In genomic region chr10:107496594-107496993, GRCh38 we compare ENCODE assay signal across 22 cellular contexts.
DNase-seq lines count a peak whose midpoint lies in the region; ATAC-seq and TF ChIP-seq lines count a peak whose summit lies in the region.
"Had no signal": no experiment of that assay in that cellular context is flagged by ENCODE, and none has a peak within 500 bp of the region (broad histone marks: within the 10 kb centered on the region; RNA-seq: fewer than 3 reads in every experiment).

No MANE protein-coding gene starts in this region.

- no peaks in the 10 kb centered on the region for H3K4me1 ChIP-seq in PC-9 (replicated peaks; ENCODE audit: insufficient read depth)
- no peaks in the 10 kb centered on the region for H3K4me1 ChIP-seq in OCI-LY7 (ENCODE audit: insufficient read depth, low read length, poor library complexity, severe bottlenecking)

- POLR2A ChIA-PET in PC-9 (lab: Charles Lee; ENCODE audit: unreplicated experiment) = no interaction called here
- POLR2A ChIA-PET in OCI-LY7 (lab: Charles Lee) = no interaction called here

- no peaks in the 10 kb centered on the region for H3K36me3 ChIP-seq in PC-9 (ENCODE audit: low read depth)
- H3K36me3 ChIP-seq in OCI-LY7 (ENCODE audit: insufficient read depth, low read length) = no peaks in the 10 kb centered on the region
- H3K36me3 ChIP-seq: MG63 had no signal

- H3K4me2 ChIP-seq in PC-9 = no peak overlapping the region
- no peak overlapping the region for H3K4me2 ChIP-seq in OCI-LY7 (ENCODE audit: low read length)

- H3K27ac ChIP-seq in PC-9 (no peak overlapping the region), OCI-LY7 (ENCODE audit: low read depth, low read length, poor library complexity, severe bottlenecking) (no peak overlapping the region)
- H3K27ac ChIP-seq: C4-2B had no signal

- no peaks in the 10 kb centered on the region for H3K9me2 ChIP-seq in PC-9 (ENCODE audit: insufficient read depth)
- no peaks in the 10 kb centered on the region for H3K9me2 ChIP-seq in OCI-LY7 (ENCODE audit: insufficient read depth, low read length)

- no peaks in the 10 kb centered on the region for H4K20me1 ChIP-seq in PC-9 (ENCODE audit: insufficient read depth)
- no peaks in the 10 kb centered on the region for H4K20me1 ChIP-seq in OCI-LY7 (ENCODE audit: insufficient read depth, low read length)

- H3K27me3 ChIP-seq in PC-9 (ENCODE audit: insufficient read depth, low read depth) = no peaks in the 10 kb centered on the region
- H3K27me3 ChIP-seq: MG63 had no signal

- H3F3A ChIP-seq in PC-9 (ENCODE audit: insufficient read depth, low read depth) = no peaks in the 10 kb centered on the region

- intact Hi-C loops in PC-9 (cut with micrococcal nuclease; ENCODE audit: unreplicated experiment) = no loop called here
- intact Hi-C loops in OCI-LY7 (cut with micrococcal nuclease; ENCODE audit: unreplicated experiment) = no loop called here

- no peak for TF ChIP-seq CTCF in cardiac fibroblast (IDR thresholded peaks at IDR 0.05; ENCODE audit: low read depth, low read length)
- no peak for TF ChIP-seq CTCF in PC-9 (conservative IDR thresholded peaks at IDR 0.05)
- TF ChIP-seq CTCF in OCI-LY7 (conservative IDR thresholded peaks at IDR 0.05; ENCODE audit: low read length) = no peak

- DNase-seq in A172 (ENCODE audit: low spot score) = peak; percentile 71
- peak; percentile 22 for DNase-seq in LHCN-M2 (ENCODE audit: low read depth)
- DNase-seq in cardiac fibroblast (ENCODE audit: low read depth in 2 of 2) = peak; percentile 2 to 46
- peak; percentile 95 for DNase-seq in foreskin melanocyte
- no peak for DNase-seq in PC-9
- no peak for DNase-seq in SIG-M5 (lab: John Stamatoyannopoulos, UW)
- no peak for DNase-seq in OCI-LY7 (ENCODE audit: low spot score)
- DNase-seq: 8988T; CD8-positive, alpha-beta memory T cell; EL; H7; MG63; NCI-H1417; NCI-H1694 treated with DMSO at 0.1 percent for 48 hours; NCI-H2107; NCI-H446 treated with DMSO at 0.1 percent for 48 hours; NCI-H526 treated with DMSO at 0.1 percent for 48 hours; PC-3; RPMI8226; SHP77 had no signal

- ATAC-seq in HG03442 (IDR thresholded peaks at IDR 0.05; ENCODE audit: unreplicated experiment) = no peak
- ATAC-seq: PC-3 had no signal

- H3K4me3 ChIP-seq in cardiac fibroblast (replicated peaks in 1 of 2; ENCODE audit: low read depth in 2 of 2, low read length in 2 of 2) = no peak overlapping the region
- no peak overlapping the region for H3K4me3 ChIP-seq in PC-9
- no peak overlapping the region for H3K4me3 ChIP-seq in OCI-LY7 (ENCODE audit: low read depth, low read length, poor library complexity, severe bottlenecking)
- H3K4me3 ChIP-seq: MG63 had no signal

- CTCF ChIA-PET in PC-9 (lab: Charles Lee) (no interaction called here), OCI-LY7 (lab: Charles Lee; ENCODE audit: unreplicated experiment) (no interaction called here)

- H2AFZ ChIP-seq in PC-9 (no peak overlapping the region), OCI-LY7 (ENCODE audit: low read length) (no peak overlapping the region)

- BruUV-seq in PC-9 (replicated peaks; lab: Mats Ljungman, UMichigan) = no TSS peak
- BruUV-seq in OCI-LY7 (replicated peaks; lab: Mats Ljungman, UMichigan) = no TSS peak

- H3K79me2 ChIP-seq in PC-9 (ENCODE audit: low read depth) (no peaks in the 10 kb centered on the region), OCI-LY7 (ENCODE audit: insufficient read depth, low read depth, low read length) (no peaks in the 10 kb centered on the region)

- no peaks in the 10 kb centered on the region for H3K9me3 ChIP-seq in PC-9 (ENCODE audit: insufficient read depth, low read depth)
- H3K9me3 ChIP-seq in OCI-LY7 (ENCODE audit: low read length) = no peaks in the 10 kb centered on the region
- H3K9me3 ChIP-seq: MG63 had no signal

Comparison
In these comparisons a context has a peak if more than half of its experiments do, and no peak if none do; other contexts are left out.
1. DNase-seq: peak in A172 (single experiment), LHCN-M2 (single experiment), cardiac fibroblast (2 of 2) and foreskin melanocyte (single experiment); none in PC-9 (0 of 2), SIG-M5 (single experiment) and OCI-LY7 (single experiment).